Comparison of ENCODE assay signal across 15 cellular contexts in genomic region chr6:11918739-11919605, GRCh38.
DNase-seq lines count a peak whose midpoint lies in the region; ATAC-seq and TF ChIP-seq lines count a peak whose summit lies in the region.
"Had no signal": no experiment of that assay in that cellular context is flagged by ENCODE, and none has a peak within 500 bp of the region (broad histone marks: within the 10 kb centered on the region; RNA-seq: fewer than 3 reads in every experiment).

No MANE protein-coding gene starts in this region.

- WGBS in smooth muscle cell (ENCODE audit: low lambda C conversion rate) = 44% methylated on average over 9 of the region's 9 CpGs

- POLR2A ChIA-PET in T-cell (lab: Charles Lee) = no interaction called here

- H3K36me3 ChIP-seq in WERI-Rb-1 (no peaks in the 10 kb centered on the region), smooth muscle cell (ENCODE audit: low read depth) (no peaks in the 10 kb centered on the region)

- no peaks in the 10 kb centered on the region for H3K4me1 Mint-ChIP-seq in T-cell

- H3K9me3 ChIP-seq in WERI-Rb-1 (ENCODE audit: severe bottlenecking) (no peaks in the 10 kb centered on the region), smooth muscle cell (replicated peaks; ENCODE audit: low read depth) (no peaks in the 10 kb centered on the region)
- H3K9me3 ChIP-seq: testis had no signal

- no peak overlapping the region for H2AFZ ChIP-seq in smooth muscle cell (ENCODE audit: low read depth)

- H3K4me3 ChIP-seq in WERI-Rb-1 (ENCODE audit: low read depth, low read length) (no peak overlapping the region), smooth muscle cell (no peak overlapping the region)
- H3K4me3 ChIP-seq: testis had no signal

- CTCF ChIA-PET in T-cell (lab: Charles Lee) = interaction anchor here in 1 of 2 donors (0.5 kb wide), 1 partner anchor 883 kb away, joined by 4 read pairs; no protein-coding TSS in a partner anchor

- ATAC-seq in T-cell (replicated peaks in 1 of 4) (no peak), left cardiac atrium (no peak)

- no peak overlapping the region for H3K4me3 Mint-ChIP-seq in T-cell

- no peaks in the 10 kb centered on the region for H3K27me3 ChIP-seq in WERI-Rb-1 (ENCODE audit: insufficient read depth, low read depth, severe bottlenecking)
- H3K27me3 ChIP-seq in smooth muscle cell (ENCODE audit: low read depth) = no peaks in the 10 kb centered on the region
- H3K27me3 ChIP-seq: testis had no signal

- TF ChIP-seq CTCF in WERI-Rb-1 (IDR thresholded peaks at IDR 0.05; ENCODE audit: low read depth, low read length) (no peak), smooth muscle cell (IDR thresholded peaks at IDR 0.05; ENCODE audit: borderline replicate concordance, insufficient read depth, poor library complexity, severe bottlenecking) (no peak)

- no peaks in the 10 kb centered on the region for H3K79me2 ChIP-seq in smooth muscle cell (ENCODE audit: low read depth)

- no peaks in the 10 kb centered on the region for H3K36me3 Mint-ChIP-seq in T-cell

- H3K4me1 ChIP-seq in smooth muscle cell (ENCODE audit: low read depth) = peaks cover 26% of the 10 kb centered on the region
- H3K4me1 ChIP-seq: testis had no signal

- H3K27ac Mint-ChIP-seq in T-cell = no peak overlapping the region

- no peaks in the 10 kb centered on the region for H3K27me3 Mint-ChIP-seq in T-cell

- no peaks in the 10 kb centered on the region for H3K9me3 Mint-ChIP-seq in T-cell

- intact Hi-C loops in left cardiac atrium (cut with DNase I) = no loop called here

- H3K27ac ChIP-seq in WERI-Rb-1 (no peak overlapping the region), smooth muscle cell (ENCODE audit: low read depth) (peak overlapping the region; percentile 99)
- H3K27ac ChIP-seq: 22Rv1, testis had no signal

- no peaks in the 10 kb centered on the region for H4K20me1 ChIP-seq in smooth muscle cell (ENCODE audit: low read depth)

- H3K4me2 ChIP-seq in smooth muscle cell = peak overlapping the region; percentile 79

- peaks cover 19% of the 10 kb centered on the region for H3F3A ChIP-seq in smooth muscle cell (ENCODE audit: low read depth)

- H3K9ac ChIP-seq in smooth muscle cell (ENCODE audit: low read depth) = peak overlapping the region; percentile 95

- peak; percentile 18 for DNase-seq in NCI-H1092 (lab: John Stamatoyannopoulos, UW)
- no peak for DNase-seq in NCI-H1092 treated with DMSO at 0.1 percent for 48 hours (lab: John Stamatoyannopoulos, UW)
- peak; percentile 35 for DNase-seq in WERI-Rb-1
- peak; percentile 56 for DNase-seq in medulla oblongata (ENCODE audit: extremely low spot score)
- DNase-seq in smooth muscle cell (lab: John Stamatoyannopoulos, UW; ENCODE audit: unreplicated experiment) = peak; percentile 7
- no peak for DNase-seq in T-cell
- no peak for DNase-seq in hepatic stellate cell (ENCODE audit: low spot score)
- no peak for DNase-seq in left cardiac atrium
- DNase-seq: activated CD4-positive, alpha-beta T cell treated with anti-CD3 and anti-CD28 coated beads for 48 hours; caudate nucleus; DMS 273 treated with DMSO at 0.1 percent for 48 hours; NCI-H524; occipital lobe; testis had no signal

Comparison
In these comparisons a context has a peak if more than half of its experiments do, and no peak if none do; other contexts are left out.
1. DNase-seq: peak in NCI-H1092 (single experiment), WERI-Rb-1 (single experiment), medulla oblongata (single experiment) and smooth muscle cell (single experiment); none in NCI-H1092 treated with DMSO at 0.1 percent for 48 hours (single experiment), T-cell (0 of 34), hepatic stellate cell (single experiment) and left cardiac atrium (single experiment).